In genomic region chr5:54707841-54708240, GRCh38 we compare ENCODE assay signal across 24 cellular contexts.
"Had no signal": no experiment of that assay in that cellular context is flagged by ENCODE, and none has a peak within 500 bp of the region (broad histone marks: within the 10 kb centered on the region; RNA-seq: fewer than 3 reads in every experiment).

No MANE protein-coding gene starts in this region.

- H3K4me3 Mint-ChIP-seq: IgD-negative memory B cell had no signal

- H3K27ac ChIP-seq: KMS-11, SJSA1 had no signal

- ATAC-seq: HepG2, K562 had no signal

- H3K27me3 ChIP-seq: SJSA1 had no signal

- H3K36me3 Mint-ChIP-seq: IgD-negative memory B cell had no signal

- H3K9me3 ChIP-seq: SJSA1, SK-N-SH had no signal

- H3K4me3 ChIP-seq: K562, SJSA1 had no signal

- DNase-seq: Kasumi-1, MV-4-11, NCI-H1048, NCI-H1105, NCI-H1417, NCI-H1436 treated with DMSO at 0.1 percent for 48 hours, NCI-H1694 treated with DMSO at 0.1 percent for 48 hours, NCI-H1930, NCI-H2081, NCI-H2107, NCI-H2227 treated with DMSO at 0.1 percent for 48 hours, NCI-H524, NCI-H526 treated with DMSO at 0.1 percent for 48 hours, NCI-H748 treated with DMSO at 0.1 percent for 48 hours, Right ventricle myocardium superior, RPMI8226, SIG-M5, SK-N-SH, SW 1271 had no signal

- H3K27ac Mint-ChIP-seq: IgD-negative memory B cell had no signal

- H3K36me3 ChIP-seq: SJSA1 had no signal
